9 cellular contexts compared by ENCODE assay signal in the genomic region with DNA sequence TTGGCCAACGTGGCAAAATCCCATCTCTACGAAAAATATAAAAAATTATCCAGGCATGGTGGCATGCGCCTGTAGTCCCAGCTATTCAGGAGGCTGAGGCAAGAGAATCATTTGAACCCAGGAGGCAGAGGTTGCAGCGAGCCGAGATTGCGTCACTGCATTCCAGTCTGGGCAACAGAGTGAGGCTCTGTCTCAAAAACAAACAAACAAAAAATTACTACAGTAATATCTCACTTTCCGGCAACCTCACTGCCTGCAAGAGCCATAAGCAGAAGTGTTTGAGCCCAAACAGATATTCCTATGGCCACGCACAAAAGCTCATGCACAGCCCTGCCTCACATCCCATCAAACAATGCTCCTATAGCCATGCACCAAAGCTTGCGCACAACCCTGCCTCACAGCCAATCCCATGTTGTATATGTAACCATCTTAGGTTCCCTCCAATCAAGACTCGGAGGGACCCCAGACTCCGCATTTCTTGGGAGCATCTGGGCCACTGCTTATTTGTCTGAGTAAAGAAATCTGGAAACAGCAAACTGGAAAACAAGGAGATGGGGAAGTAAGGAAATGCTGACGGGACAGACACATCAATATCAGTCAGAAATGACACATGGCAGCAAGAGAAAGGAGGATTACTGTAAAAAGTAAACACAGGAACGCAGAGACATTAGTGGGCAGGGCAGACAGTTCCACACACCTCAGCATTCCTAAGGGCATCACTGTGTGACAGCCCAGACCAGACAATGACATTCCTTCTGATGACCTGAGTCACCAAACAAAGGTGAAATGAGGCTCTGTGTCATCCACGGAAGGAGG. TPM values are rescaled to one million over a fixed set of nuclear protein-coding genes. Genes with fewer than 3 reads are reported as not detected.
A peak's percentile ranks its signal among the peaks of the same experiment; 100 is the strongest.
DNase-seq lines count a peak whose midpoint lies in the region; ATAC-seq and TF ChIP-seq lines count a peak whose summit lies in the region.
"Had no signal": no experiment of that assay in that cellular context is flagged by ENCODE, and none has a peak within 500 bp of the region (broad histone marks: within the 10 kb centered on the region; RNA-seq: fewer than 3 reads in every experiment).

No MANE protein-coding gene starts in this region.

- H3K4me1 ChIP-seq in skeletal muscle tissue (ENCODE audit: control insufficient read depth in 3 of 3, insufficient read depth in 3 of 3, low read length in 3 of 3) = peaks cover 47 to 55% (median 52%) of the 10 kb centered on the region in 3 donors

- H3K27ac ChIP-seq in VCaP (peak overlapping the region; percentile 77), skeletal muscle tissue (ENCODE audit: low read depth, low read length) (peak overlapping the region; percentile 33)

- no peaks in the 10 kb centered on the region for H3K27me3 ChIP-seq in skeletal muscle tissue (ENCODE audit: control insufficient read depth in 3 of 3, insufficient read depth in 3 of 3, low read length in 3 of 3)

- H3K4me3 ChIP-seq in fibroblast of villous mesenchyme (ENCODE audit: low read depth, low read length) = no peak overlapping the region
- no peak overlapping the region for H3K4me3 ChIP-seq in skeletal muscle tissue (ENCODE audit: low read length in 3 of 3)

- TF ChIP-seq CTCF in VCaP (conservative IDR thresholded peaks at IDR 0.05) = no peak
- TF ChIP-seq CTCF in fibroblast of villous mesenchyme (IDR thresholded peaks at IDR 0.05; ENCODE audit: insufficient read depth, low read depth, low read length) = no peak

- DNase-seq in ELR (ENCODE audit: low read depth) = peak; percentile 60
- peak; percentile 68 for DNase-seq in fibroblast of villous mesenchyme (ENCODE audit: low read depth)
- DNase-seq in SKM-1 treated with dmso at 0.1 percent for 144 hours (lab: John Stamatoyannopoulos, UW; ENCODE audit: unreplicated experiment) = no peak
- no peak for DNase-seq in NOMO-1 treated with DMSO at 0.1 percent for 48 hours (lab: John Stamatoyannopoulos, UW; ENCODE audit: unreplicated experiment)
- DNase-seq: activated CD8-positive, alpha-beta memory T cell treated with anti-CD3 and anti-CD28 coated beads, Interleukin-2, amount 50 U/mL, for 4 hours had no signal

- H3K9me3 ChIP-seq in skeletal muscle tissue (ENCODE audit: control insufficient read depth in 3 of 3, low read length in 3 of 3) = no peaks in the 10 kb centered on the region

- H3K9ac ChIP-seq in skeletal muscle tissue (ENCODE audit: low read depth in 1 of 3, low read length in 3 of 3) = no peak overlapping the region

- H3K36me3 ChIP-seq in skeletal muscle tissue (ENCODE audit: control insufficient read depth in 3 of 3, insufficient read depth in 3 of 3, low read length in 3 of 3) = peaks cover 24 to 42% (median 30%) of the 10 kb centered on the region in 3 donors

- ATAC-seq in HG03108 (IDR thresholded peaks at IDR 0.05; ENCODE audit: unreplicated experiment) = no peak
- ATAC-seq in GM21723 (IDR thresholded peaks at IDR 0.05; ENCODE audit: unreplicated experiment) = no peak

RNA-seq across cellular contexts. Expression of a gene that starts 37.1 kb away (rescaled TPM):
- total RNA-seq in fibroblast of villous mesenchyme (38.9 and 41.9 TPM in 2 replicates), skeletal muscle tissue (11.5 TPM)

RNA-seq across cellular contexts. Expression of a gene that starts 39.6 kb away (rescaled TPM):
- total RNA-seq in fibroblast of villous mesenchyme (55.4 and 58.3 TPM in 2 replicates), skeletal muscle tissue (34.4 TPM)

RNA-seq across cellular contexts. Expression of a gene that starts 53.4 kb away (rescaled TPM):
- 2.3 and 3.9 TPM in 2 replicates for total RNA-seq in fibroblast of villous mesenchyme
- not detected for total RNA-seq in skeletal muscle tissue

Comparison
In these comparisons a context has a peak if more than half of its experiments do, and no peak if none do; other contexts are left out.
1. DNase-seq: peak in ELR (single experiment) and fibroblast of villous mesenchyme (single experiment); none in SKM-1 treated with dmso at 0.1 percent for 144 hours (single experiment) and NOMO-1 treated with DMSO at 0.1 percent for 48 hours (single experiment).